28 cellular contexts compared by ENCODE assay signal in the genomic region with DNA sequence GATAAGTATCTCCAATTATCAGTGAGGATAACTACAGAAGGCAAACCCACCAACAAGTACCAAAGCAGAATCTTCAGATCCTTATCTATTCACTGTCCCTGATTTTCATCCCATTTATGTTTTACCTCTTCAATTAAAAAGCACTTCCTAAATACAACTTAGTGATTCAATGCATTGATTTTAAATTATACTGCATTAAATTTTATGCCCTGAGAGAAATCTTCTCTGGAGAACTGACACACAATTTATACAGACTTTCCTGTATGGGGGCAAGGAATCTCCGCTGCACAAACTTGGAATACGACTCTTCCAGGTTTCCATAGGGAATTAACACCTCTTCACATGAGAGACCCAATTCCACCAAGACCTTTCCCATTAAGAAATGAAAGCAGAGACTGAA. TPM values are rescaled to one million over a fixed set of nuclear protein-coding genes. Genes with fewer than 3 reads are reported as not detected.
"Had no signal": no experiment of that assay in that cellular context is flagged by ENCODE, and none has a peak within 500 bp of the region (broad histone marks: within the 10 kb centered on the region; RNA-seq: fewer than 3 reads in every experiment).

A gene with protein sequence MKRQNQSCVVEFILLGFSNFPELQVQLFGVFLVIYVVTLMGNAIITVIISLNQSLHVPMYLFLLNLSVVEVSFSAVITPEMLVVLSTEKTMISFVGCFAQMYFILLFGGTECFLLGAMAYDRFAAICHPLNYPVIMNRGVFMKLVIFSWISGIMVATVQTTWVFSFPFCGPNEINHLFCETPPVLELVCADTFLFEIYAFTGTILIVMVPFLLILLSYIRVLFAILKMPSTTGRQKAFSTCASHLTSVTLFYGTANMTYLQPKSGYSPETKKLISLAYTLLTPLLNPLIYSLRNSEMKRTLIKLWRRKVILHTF (minus strand): TSS at position 101 of the 400 bp plus-strand sequence. CDS start 2,188 bp downstream, outside the sequence.

- H3K4me3 ChIP-seq: stomach, suprapubic skin, testis, thoracic aorta, thyroid gland, tibial artery, tibial nerve, transverse colon, upper lobe of left lung, upper lobe of right lung, uterus, vagina had no signal

- H3K9me3 ChIP-seq: testis, thyroid gland, vagina had no signal

- H3K4me1 ChIP-seq: stomach, suprapubic skin, testis, thyroid gland, tibial artery, tibial nerve, transverse colon, upper lobe of left lung, upper lobe of right lung, uterus, vagina had no signal

- H3K27ac ChIP-seq: stomach, suprapubic skin, testis, thoracic aorta, thyroid gland, tibial artery, tibial nerve, transverse colon, upper lobe of left lung, upper lobe of right lung, uterus, vagina had no signal

- H3K36me3 ChIP-seq: stomach, suprapubic skin, thoracic aorta, thyroid gland, tibial artery, tibial nerve, transverse colon, upper lobe of left lung, upper lobe of right lung, uterus, vagina had no signal

- DNase-seq: stimulated activated CD4-positive, alpha-beta T cell treated with anti-CD3 and anti-CD28 coated beads, Interleukin-2, amount 100 ng/mL, for 48 hours; stimulated activated CD4-positive, alpha-beta T cell treated with anti-CD3 and anti-CD28 coated beads, Interleukin-4, amount 100 ng/mL, for 1 hour; stimulated activated CD4-positive, alpha-beta T cell treated with anti-CD3 and anti-CD28 coated beads, Interleukin-4, amount 100 ng/mL, for 24 hours; stimulated activated CD4-positive, alpha-beta T cell treated with anti-CD3 and anti-CD28 coated beads, Interleukin-4, amount 100 ng/mL, for 4 hours; stimulated activated CD8-positive, alpha-beta memory T cell treated with anti-CD3 and anti-CD28 coated beads, Interleukin-4, amount 100 ng/mL, for 48 hours; stimulated activated naive B cell treated with anti-CD40 and anti-IgM and Interleukin-4, amounts not matched to agents 10 μg/mL and 1 μg/mL and 100 μg/mL, for 72 hours; stimulated activated naive CD4-positive, alpha-beta T cell; stimulated activated naive CD4-positive, alpha-beta T cell treated with Interleukin-2 at 50 U/mL for 16 hours; stimulated activated naive CD8-positive, alpha-beta T cell treated with anti-CD3 and anti-CD28 coated beads, Interleukin-15, amount 100 ng/mL, for 72 hours; stimulated activated naive CD8-positive, alpha-beta T cell treated with anti-CD3 and anti-CD28 coated beads, Interleukin-15, Interleukin-2, amounts not matched to agents 100 U/mL and 50 U/mL, for 24 hours; stomach; substantia nigra; testis; thyroid gland; tibial artery; transverse colon; trophoblast cell; upper lobe of left lung; upper lobe of right lung; uterus had no signal

- H3K27me3 ChIP-seq: suprapubic skin, testis, thyroid gland, tibial artery, tibial nerve, transverse colon, upper lobe of left lung, upper lobe of right lung, uterus, vagina had no signal

RNA-seq across cellular contexts. Expression of the gene that starts here (rescaled TPM):
- total RNA-seq: stomach, subcutaneous adipose tissue, suprapubic skin, temporal lobe, thoracic aorta, thyroid gland, tibial nerve, transverse colon, upper lobe of left lung, upper lobe of right lung, ureter, urinary bladder, uterus, vagina had no signal
